In genomic region chr20:50356522-50356880, GRCh38 we compare ENCODE assay signal across 22 cellular contexts.
DNase-seq lines count a peak whose midpoint lies in the region; ATAC-seq and TF ChIP-seq lines count a peak whose summit lies in the region.
"Had no signal": no experiment of that assay in that cellular context is flagged by ENCODE, and none has a peak within 500 bp of the region (broad histone marks: within the 10 kb centered on the region; RNA-seq: fewer than 3 reads in every experiment).

No MANE protein-coding gene starts in this region.

- no peaks in the 10 kb centered on the region for H3K9me3 Mint-ChIP-seq in activated naive CD4-positive, alpha-beta T cell treated with anti-CD3 and anti-CD28 coated beads, Interleukin-2, amount 50 U/mL, for 72 hours
- no peaks in the 10 kb centered on the region for H3K9me3 Mint-ChIP-seq in activated naive CD4-positive, alpha-beta T cell treated with anti-CD3 and anti-CD28 coated beads, Interleukin-2, amount 10 ng/mL, durations not matched to agents 7 days and 5 days
- no peaks in the 10 kb centered on the region for H3K9me3 Mint-ChIP-seq in activated T-helper 17 cell treated with anti-CD3 and anti-CD28 coated beads, Interleukin-2, amount 50 U/mL, for 72 hours
- H3K9me3 Mint-ChIP-seq: CD4-positive, CD25-positive, alpha-beta regulatory T cell had no signal

- peaks cover 13% of the 10 kb centered on the region for H3K4me1 Mint-ChIP-seq in activated naive CD4-positive, alpha-beta T cell treated with anti-CD3 and anti-CD28 coated beads, Interleukin-2, amount 10 ng/mL, durations not matched to agents 7 days and 5 days
- peaks cover 4% of the 10 kb centered on the region for H3K4me1 Mint-ChIP-seq in activated T-helper 17 cell treated with anti-CD3 and anti-CD28 coated beads, Interleukin-2, amount 50 U/mL, for 72 hours

- no peaks in the 10 kb centered on the region for H3K27me3 ChIP-seq in sigmoid colon

- TF ChIP-seq POLR2A in sigmoid colon (IDR thresholded peaks at IDR 0.05) = no peak

- H3K27ac Mint-ChIP-seq in activated naive CD4-positive, alpha-beta T cell treated with anti-CD3 and anti-CD28 coated beads, Interleukin-2, amount 50 U/mL, for 72 hours = peak overlapping the region; percentile 22 to 58
- no peak overlapping the region for H3K27ac Mint-ChIP-seq in activated naive CD4-positive, alpha-beta T cell treated with anti-CD3 and anti-CD28 coated beads, Interleukin-2, amount 10 ng/mL, durations not matched to agents 7 days and 5 days
- H3K27ac Mint-ChIP-seq in activated T-helper 17 cell treated with anti-CD3 and anti-CD28 coated beads, Interleukin-2, amount 50 U/mL, for 72 hours = peak overlapping the region; percentile 44
- H3K27ac Mint-ChIP-seq: CD4-positive, CD25-positive, alpha-beta regulatory T cell had no signal

- ATAC-seq in activated naive CD4-positive, alpha-beta T cell treated with anti-CD3 and anti-CD28 coated beads, Interleukin-2, amount 50 U/mL, for 72 hours = no peak
- no peak for ATAC-seq in activated T-helper 17 cell treated with anti-CD3 and anti-CD28 coated beads, Interleukin-2, amount 50 U/mL, for 72 hours (replicated peaks)
- ATAC-seq in HG03521 (IDR thresholded peaks at IDR 0.05; ENCODE audit: unreplicated experiment) = no peak
- ATAC-seq in HG02763 (IDR thresholded peaks at IDR 0.05; ENCODE audit: unreplicated experiment) = no peak
- no peak for ATAC-seq in GM19324 (IDR thresholded peaks at IDR 0.05; ENCODE audit: low FRiP score, unreplicated experiment)
- ATAC-seq: GM12878, HCT116 had no signal

- no peak for TF ChIP-seq CTCF in sigmoid colon (IDR thresholded peaks at IDR 0.05)

- DNase-seq in activated naive CD4-positive, alpha-beta T cell treated with anti-CD3 and anti-CD28 coated beads, Interleukin-2, amount 50 U/mL, for 72 hours (ENCODE audit: low spot score in 2 of 2) = no peak
- DNase-seq in activated naive CD4-positive, alpha-beta T cell treated with anti-CD3 and anti-CD28 coated beads, Interleukin-2, amount 10 ng/mL, durations not matched to agents 7 days and 5 days = no peak
- peak; percentile 91 to 95 for DNase-seq in NCI-H524 (lab: John Stamatoyannopoulos, UW)
- peak; percentile 57 for DNase-seq in sigmoid colon
- DNase-seq: 8988T; Caco-2; CD4-positive, CD25-positive, alpha-beta regulatory T cell; DMS53; EL; GM23248; KG1; NCI-H187 treated with DMSO at 0.1 percent for 48 hours; NCI-H748 treated with DMSO at 0.1 percent for 48 hours; OCI-M1; SHP77 had no signal

- H3K9me3 ChIP-seq in sigmoid colon = no peaks in the 10 kb centered on the region
- H3K9me3 ChIP-seq: Caco-2 had no signal

- H3K27me3 Mint-ChIP-seq in activated naive CD4-positive, alpha-beta T cell treated with anti-CD3 and anti-CD28 coated beads, Interleukin-2, amount 10 ng/mL, durations not matched to agents 7 days and 5 days = peaks cover 46% of the 10 kb centered on the region
- H3K27me3 Mint-ChIP-seq in activated T-helper 17 cell treated with anti-CD3 and anti-CD28 coated beads, Interleukin-2, amount 50 U/mL, for 72 hours = peaks cover 8% of the 10 kb centered on the region

- no peak for TF ChIP-seq EP300 in sigmoid colon (IDR thresholded peaks at IDR 0.05)

- no peaks in the 10 kb centered on the region for H3K4me1 ChIP-seq in sigmoid colon

- WGBS in sigmoid colon, 2 donors = 71 to 79% methylated on average over 13 of the region's 13 CpGs

- intact Hi-C loops in sigmoid colon (cut with DNase I) = no loop called here

- no peak overlapping the region for H3K4me3 Mint-ChIP-seq in activated naive CD4-positive, alpha-beta T cell treated with anti-CD3 and anti-CD28 coated beads, Interleukin-2, amount 10 ng/mL, durations not matched to agents 7 days and 5 days
- no peak overlapping the region for H3K4me3 Mint-ChIP-seq in activated T-helper 17 cell treated with anti-CD3 and anti-CD28 coated beads, Interleukin-2, amount 50 U/mL, for 72 hours
- H3K4me3 Mint-ChIP-seq: CD4-positive, CD25-positive, alpha-beta regulatory T cell had no signal

- H3K27ac ChIP-seq in sigmoid colon = no peak overlapping the region
- H3K27ac ChIP-seq: GM23248, SK-N-MC had no signal

- H3K36me3 Mint-ChIP-seq in activated naive CD4-positive, alpha-beta T cell treated with anti-CD3 and anti-CD28 coated beads, Interleukin-2, amount 50 U/mL, for 72 hours = no peaks in the 10 kb centered on the region
- no peaks in the 10 kb centered on the region for H3K36me3 Mint-ChIP-seq in activated naive CD4-positive, alpha-beta T cell treated with anti-CD3 and anti-CD28 coated beads, Interleukin-2, amount 10 ng/mL, durations not matched to agents 7 days and 5 days
- H3K36me3 Mint-ChIP-seq in activated T-helper 17 cell treated with anti-CD3 and anti-CD28 coated beads, Interleukin-2, amount 50 U/mL, for 72 hours (ENCODE audit: low read depth) = no peaks in the 10 kb centered on the region
- H3K36me3 Mint-ChIP-seq: CD4-positive, CD25-positive, alpha-beta regulatory T cell had no signal

- no peak overlapping the region for H3K4me3 ChIP-seq in sigmoid colon
- H3K4me3 ChIP-seq: GM12878, GM23248, SK-N-MC had no signal

- H3K36me3 ChIP-seq in sigmoid colon = no peaks in the 10 kb centered on the region

- CTCF ChIA-PET in activated naive CD4-positive, alpha-beta T cell treated with anti-CD3 and anti-CD28 coated beads, Interleukin-2, amount 10 ng/mL, durations not matched to agents 7 days and 5 days (lab: Charles Lee) = no interaction called here

Comparison
In these comparisons a context has a peak if more than half of its experiments do, and no peak if none do; other contexts are left out.
1. DNase-seq: peak in NCI-H524 (2 of 2) and sigmoid colon (single experiment); none in activated naive CD4-positive, alpha-beta T cell treated with anti-CD3 and anti-CD28 coated beads, Interleukin-2, amount 50 U/mL, for 72 hours (0 of 2) and activated naive CD4-positive, alpha-beta T cell treated with anti-CD3 and anti-CD28 coated beads, Interleukin-2, amount 10 ng/mL, durations not matched to agents 7 days and 5 days (single experiment).